Comparison of ENCODE assay signal across 2 cellular contexts in genomic region chr5:151689591-151689990, GRCh38. TPM values are rescaled to one million over a fixed set of nuclear protein-coding genes. Genes with fewer than 3 reads are reported as not detected.
"Had no signal": no experiment of that assay in that cellular context is flagged by ENCODE, and none has a peak within 500 bp of the region (broad histone marks: within the 10 kb centered on the region; RNA-seq: fewer than 3 reads in every experiment).

No MANE protein-coding gene starts in this region.

RNA-seq across cellular contexts. Expression of gene SPARC, which starts 2.9 kb away (rescaled TPM):
- total RNA-seq: activated CD8-positive, alpha-beta T cell treated with anti-CD3 and anti-CD28 coated beads, Interleukin-2, amount 10 ng/mL, durations not matched to agents 7 days and 5 days; T-helper 2 cell treated with Interferon-gamma antibody and Interleukin-4, amounts not matched to agents 100 ng/mL and 5 ng/mL, for 36 hours had no signal
